Comparison of ENCODE assay signal across 21 cellular contexts in the genomic region with DNA sequence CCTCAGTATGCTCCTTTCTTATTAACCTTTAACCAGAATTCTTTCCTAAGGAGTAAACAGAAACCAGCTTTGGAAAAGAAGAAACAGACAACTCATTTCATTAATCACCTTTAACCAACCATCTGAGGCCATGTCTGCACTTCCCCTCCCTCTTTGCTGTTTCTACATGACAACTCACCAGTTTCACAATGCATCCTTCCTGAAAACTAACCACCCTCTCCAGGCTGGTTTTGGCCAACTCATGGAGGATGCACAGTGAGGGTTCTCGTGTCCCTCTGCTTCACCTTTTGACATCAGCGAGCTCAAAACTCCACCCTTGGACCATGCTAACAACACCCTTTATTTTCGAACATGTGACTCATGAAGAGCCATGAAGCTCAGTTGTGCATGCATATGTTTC.
A peak's percentile ranks its signal among the peaks of the same experiment; 100 is the strongest.
DNase-seq lines count a peak whose midpoint lies in the region; ATAC-seq and TF ChIP-seq lines count a peak whose summit lies in the region.
"Had no signal": no experiment of that assay in that cellular context is flagged by ENCODE, and none has a peak within 500 bp of the region (broad histone marks: within the 10 kb centered on the region; RNA-seq: fewer than 3 reads in every experiment).

No MANE protein-coding gene starts in this region.

- H3K27ac ChIP-seq in PC-3 (ENCODE audit: low read length) = peak overlapping the region; percentile 100
- H3K27ac ChIP-seq: 22Rv1, KMS-11, parathyroid adenoma, uterus, VCaP had no signal

- POLR2A ChIA-PET in PC-3 (lab: Charles Lee; ENCODE audit: unreplicated experiment) = no interaction called here

- no TSS peak for BruUV-seq in PC-3 (replicated peaks; lab: Mats Ljungman, UMichigan)

- peak overlapping the region; percentile 96 for H3K9ac ChIP-seq in PC-3 (ENCODE audit: low read length)
- H3K9ac ChIP-seq: KMS-11, parathyroid adenoma had no signal

- peaks cover 47% of the 10 kb centered on the region for H3K4me1 ChIP-seq in PC-3 (ENCODE audit: insufficient read depth, low read length)
- H3K4me1 ChIP-seq: parathyroid adenoma, uterus had no signal

- H3K4me3 ChIP-seq in PC-3 (ENCODE audit: low read length) (no peak overlapping the region), epithelial cell of proximal tubule (ENCODE audit: low read depth, low read length) (no peak overlapping the region), skeletal muscle cell (ENCODE audit: low read depth, low read length) (no peak overlapping the region)
- H3K4me3 ChIP-seq: uterus had no signal

- peak overlapping the region; percentile 83 for H3K4me2 ChIP-seq in PC-3 (ENCODE audit: low read length)
- H3K4me2 ChIP-seq: KMS-11 had no signal

- ATAC-seq in PC-3 = peak; percentile 70
- ATAC-seq: sciatic nerve; stimulated activated effector memory CD8-positive, alpha-beta T cell treated with anti-CD3 and anti-CD28 coated beads, Interleukin-12 subunit alpha, Interleukin-12 subunit beta, amount 100 ng/mL, for 72 hours had no signal

- H3K9me2 ChIP-seq in PC-3 (replicated peaks; ENCODE audit: low read length) = no peaks in the 10 kb centered on the region

- no peaks in the 10 kb centered on the region for H3K79me2 ChIP-seq in PC-3 (ENCODE audit: low read length)
- H3K79me2 ChIP-seq: parathyroid adenoma had no signal

- H2AFZ ChIP-seq in PC-3 (ENCODE audit: low read length) = no peak overlapping the region
- H2AFZ ChIP-seq: parathyroid adenoma had no signal

- H3F3A ChIP-seq in PC-3 (ENCODE audit: low read length, unreplicated experiment) = peaks cover 12% of the 10 kb centered on the region

- H3K27me3 ChIP-seq in PC-3 (ENCODE audit: low read length) = no peaks in the 10 kb centered on the region
- H3K27me3 ChIP-seq: uterus had no signal

- TF ChIP-seq CTCF in PC-3 (conservative IDR thresholded peaks at IDR 0.05; ENCODE audit: low read depth, low read length) = no peak
- no peak for TF ChIP-seq CTCF in epithelial cell of proximal tubule (conservative IDR thresholded peaks at IDR 0.05; ENCODE audit: low read depth, low read length)

- H3K36me3 ChIP-seq in PC-3 (ENCODE audit: low read depth, low read length) = 0 out of 2 replicates have a peak, but pooled peaks cover 10% of the 10 kb centered on the region
- H3K36me3 ChIP-seq: uterus had no signal

- intact Hi-C loops in PC-3 (cut with micrococcal nuclease) = loop anchor here (1.0 kb wide), 3 partner anchors 39 to 120 kb away; no protein-coding TSS in a partner anchor

- DNase-seq in SKM-1 treated with dmso at 0.1 percent for 144 hours (lab: John Stamatoyannopoulos, UW; ENCODE audit: unreplicated experiment) = peak; percentile 81
- no peak for DNase-seq in SKM-1 (lab: John Stamatoyannopoulos, UW; ENCODE audit: unreplicated experiment)
- peak; percentile 93 for DNase-seq in PC-3
- peak; percentile 96 for DNase-seq in epithelial cell of proximal tubule (ENCODE audit: low read depth)
- DNase-seq in skeletal muscle cell (ENCODE audit: low read depth) = peak; percentile 36
- DNase-seq in NCI-H748 treated with DMSO at 0.1 percent for 48 hours (lab: John Stamatoyannopoulos, UW) = no peak
- no peak for DNase-seq in activated T-cell treated with anti-CD3 and anti-CD28 coated beads for 4 hours
- no peak for DNase-seq in central memory CD4-positive, alpha-beta T cell
- DNase-seq: activated CD4-positive, alpha-beta T cell treated with anti-CD3 and anti-CD28 coated beads, Interleukin-2, amount 50 U/mL, for 1 hour; dermis blood vessel endothelial cell; GDM1; midbrain; NCI-H446 treated with DMSO at 0.1 percent for 48 hours; SHP77 treated with DMSO at 0.1 percent for 48 hours; uterus had no signal

- CTCF ChIA-PET in PC-3 (lab: Charles Lee) = interaction anchor here (0.9 kb wide), 1 partner anchor 120 kb away, joined by 5 read pairs; no protein-coding TSS in a partner anchor

- H4K20me1 ChIP-seq in PC-3 (ENCODE audit: low read length) = no peaks in the 10 kb centered on the region

- H3K9me3 ChIP-seq in PC-3 (ENCODE audit: low read length) = no peaks in the 10 kb centered on the region
- H3K9me3 ChIP-seq: uterus had no signal

Comparison
In these comparisons a context has a peak if more than half of its experiments do, and no peak if none do; other contexts are left out.
1. DNase-seq: peak in SKM-1 treated with dmso at 0.1 percent for 144 hours (single experiment), PC-3 (single experiment), epithelial cell of proximal tubule (single experiment) and skeletal muscle cell (single experiment); none in SKM-1 (single experiment), NCI-H748 treated with DMSO at 0.1 percent for 48 hours (single experiment), activated T-cell treated with anti-CD3 and anti-CD28 coated beads for 4 hours (single experiment) and central memory CD4-positive, alpha-beta T cell (single experiment).